Comparison of ENCODE assay signal across 9 cellular contexts in genomic region chr18:63321291-63321690, GRCh38. TPM values are rescaled to one million over a fixed set of nuclear protein-coding genes. Genes with fewer than 3 reads are reported as not detected.
DNase-seq lines count a peak whose midpoint lies in the region; ATAC-seq, FAIRE-seq and TF ChIP-seq lines count a peak whose summit lies in the region.
"Had no signal": no experiment of that assay in that cellular context is flagged by ENCODE, and none has a peak within 500 bp of the region (broad histone marks: within the 10 kb centered on the region; RNA-seq: fewer than 3 reads in every experiment).

No MANE protein-coding gene starts in this region.

- H3K9me3 ChIP-seq in HepG2 (ENCODE audit: low read length) (no peaks in the 10 kb centered on the region), right lobe of liver (no peaks in the 10 kb centered on the region), mucosa of rectum (ENCODE audit: control insufficient read depth in 2 of 2, low read length in 2 of 2) (no peaks in the 10 kb centered on the region)

- H3K79me2 ChIP-seq in HepG2 (ENCODE audit: insufficient read depth, low read length): no peaks in the 10 kb centered on the region

- H3K27me3 ChIP-seq in HepG2 (ENCODE audit: control insufficient read depth in 1 of 2, insufficient read depth in 2 of 2, low read length in 2 of 2) (peaks cover 0 to 26% of the 10 kb centered on the region in 2 experiments; a peak in 4 of 5 replicates), right lobe of liver (peaks cover 0 to 6% of the 10 kb centered on the region in 2 donors), mucosa of rectum (ENCODE audit: control insufficient read depth in 2 of 2, insufficient read depth in 2 of 2, low read length in 2 of 2) (no peaks in the 10 kb centered on the region)

- H3K4me1 Mint-ChIP-seq in activated T-helper 1 cell treated with anti-CD3 and anti-CD28 coated beads, Interleukin-12 subunit alpha, Interleukin-12 subunit beta, Interleukin-2, Interleukin-4 antibody, amounts not matched to agents 30 ng/mL and 10 ng/mL and 1 ng/mL, durations not matched to agents 14 hours and 24 hours and 36 hours (ENCODE audit: low read depth): peaks cover 32% of the 10 kb centered on the region

- no peaks in the 10 kb centered on the region for H3K36me3 ChIP-seq in HepG2 (replicated peaks in 1 of 2; ENCODE audit: control insufficient read depth in 1 of 2, insufficient read depth in 2 of 2, low read length in 2 of 2)
- no peaks in the 10 kb centered on the region for H3K36me3 ChIP-seq in right lobe of liver
- no peaks in the 10 kb centered on the region for H3K36me3 ChIP-seq in mucosa of rectum (ENCODE audit: control insufficient read depth in 2 of 2, insufficient read depth in 2 of 2, low read length in 2 of 2)

- FAIRE-seq in HepG2 (lab: Jason Lieb, UNC): no peak
- FAIRE-seq: islet of Langerhans had no signal

- no peaks in the 10 kb centered on the region for H4K20me1 ChIP-seq in HepG2 (ENCODE audit: insufficient read depth, low read length)

- DNase-seq in HepG2 (ENCODE audit: low spot score): no peak
- no peak for DNase-seq in right lobe of liver
- DNase-seq in activated T-helper 1 cell treated with anti-CD3 and anti-CD28 coated beads, Interleukin-12 subunit alpha, Interleukin-12 subunit beta, Interleukin-2, Interleukin-4 antibody, amounts not matched to agents 30 ng/mL and 10 ng/mL and 1 ng/mL, durations not matched to agents 14 hours and 24 hours and 36 hours (ENCODE audit: low spot score): no peak
- DNase-seq in T1000 (lab: John Stamatoyannopoulos, UW): no peak
- no peak for DNase-seq in caudate nucleus (lab: John Stamatoyannopoulos, UW)
- DNase-seq in SW480 (ENCODE audit: low spot score): no peak

- ATAC-seq in HepG2: no peak
- ATAC-seq in right lobe of liver: no peak
- no peak for ATAC-seq in HG02884 (IDR thresholded peaks at IDR 0.05; ENCODE audit: unreplicated experiment)

- no peak for TF ChIP-seq CTCF in HepG2 (CRISPR knock-in tag; IDR thresholded peaks at IDR 0.05)
- TF ChIP-seq CTCF in right lobe of liver (IDR thresholded peaks at IDR 0.05): no peak

- H3K36me3 Mint-ChIP-seq in activated T-helper 1 cell treated with anti-CD3 and anti-CD28 coated beads, Interleukin-12 subunit alpha, Interleukin-12 subunit beta, Interleukin-2, Interleukin-4 antibody, amounts not matched to agents 30 ng/mL and 10 ng/mL and 1 ng/mL, durations not matched to agents 14 hours and 24 hours and 36 hours (ENCODE audit: low read depth): peaks cover 18% of the 10 kb centered on the region

- TF ChIP-seq RAD21 in HepG2 (CRISPR knock-in tag; IDR thresholded peaks at IDR 0.05): no peak

- peak overlapping the region; percentile 70 for H3K9ac ChIP-seq in HepG2 (ENCODE audit: insufficient read depth, low read depth, low read length)
- peak overlapping the region; percentile 76 to 90 for H3K9ac ChIP-seq in mucosa of rectum (ENCODE audit: low read depth in 1 of 2, low read length in 2 of 2)

- no TSS peak for BruUV-seq in HepG2 (replicated peaks; lab: Mats Ljungman, UMichigan)

- peak overlapping the region; percentile 90 for H3K4me3 Mint-ChIP-seq in activated T-helper 1 cell treated with anti-CD3 and anti-CD28 coated beads, Interleukin-12 subunit alpha, Interleukin-12 subunit beta, Interleukin-2, Interleukin-4 antibody, amounts not matched to agents 30 ng/mL and 10 ng/mL and 1 ng/mL, durations not matched to agents 14 hours and 24 hours and 36 hours

- no peak for TF ChIP-seq EP300 in HepG2 (IDR thresholded peaks at IDR 0.05; ENCODE audit: low read depth in 2 of 2, low read length in 2 of 2)
- no peak for TF ChIP-seq EP300 in HepG2 (CRISPR knock-in tag; IDR thresholded peaks at IDR 0.05; ENCODE audit: borderline replicate concordance)

- H3K27ac ChIP-seq in HepG2 (ENCODE audit: extremely low read length, insufficient read depth, low read length): no peak overlapping the region
- H3K27ac ChIP-seq in right lobe of liver: no peak overlapping the region
- H3K27ac ChIP-seq in mucosa of rectum (ENCODE audit: low read depth in 2 of 2, low read length in 2 of 2): peak overlapping the region in 1 of 2 donors; percentile 85
- no peak overlapping the region for H3K27ac ChIP-seq in caudate nucleus (ENCODE audit: low read depth, low read length)

- H3K4me3 ChIP-seq in HepG2 (replicated peaks in 1 of 3; ENCODE audit: insufficient read depth in 1 of 3, low read depth in 2 of 3, low read length in 3 of 3): peak overlapping the region in 2 of 3 experiments; percentile 67 to 80; a peak in 3 of 6 replicates
- no peak overlapping the region for H3K4me3 ChIP-seq in right lobe of liver
- peak overlapping the region in 1 of 2 donors; percentile 81 for H3K4me3 ChIP-seq in mucosa of rectum (ENCODE audit: low read length in 2 of 2)

- intact Hi-C loops in HepG2 (cut with micrococcal nuclease; ENCODE audit: unreplicated experiment) (loop anchor here (2.0 to 5.0 kb wide), 4 partner anchors 46 to 204 kb away; partner anchors contain the start of genes KDSR and VPS4B), right lobe of liver (cut with DNase I) (loop anchor here (10.0 kb wide), 1 partner anchor 296 kb away; no protein-coding TSS in a partner anchor)
- intact Hi-C loops in activated T-helper 1 cell treated with anti-CD3 and anti-CD28 coated beads, Interleukin-12 subunit alpha, Interleukin-12 subunit beta, Interleukin-2, Interleukin-4 antibody, amounts not matched to agents 30 ng/mL and 10 ng/mL and 1 ng/mL, durations not matched to agents 14 hours and 24 hours and 36 hours (cut with micrococcal nuclease): loop anchor here (5.0 kb wide), 1 partner anchor 604 kb away; the partner anchor contains the start of gene PHLPP1

- TF ChIP-seq POLR2A in HepG2 (IDR thresholded peaks at IDR 0.05; ENCODE audit: insufficient read depth in 1 of 2, low read depth in 2 of 2, low read length in 2 of 2) (no peak), right lobe of liver (IDR thresholded peaks at IDR 0.05) (no peak)

- H2AFZ ChIP-seq in HepG2 (ENCODE audit: low read length): peak overlapping the region; percentile 55

- 56% methylated on average over 9 of the region's 9 CpGs for WGBS in HepG2 (ENCODE audit: low lambda C conversion rate)
- WGBS in right lobe of liver (ENCODE audit: insufficient coverage, low coverage, low lambda C conversion rate, missing lambda C conversion rate): 83% methylated on average over 9 of the region's 9 CpGs

- CTCF ChIA-PET in HepG2 (lab: Yijun Ruan, JAX; ENCODE audit: low intra/inter-chr PET ratio, low total read pairs): no interaction called here

- H3K9me3 Mint-ChIP-seq in activated T-helper 1 cell treated with anti-CD3 and anti-CD28 coated beads, Interleukin-12 subunit alpha, Interleukin-12 subunit beta, Interleukin-2, Interleukin-4 antibody, amounts not matched to agents 30 ng/mL and 10 ng/mL and 1 ng/mL, durations not matched to agents 14 hours and 24 hours and 36 hours: no peaks in the 10 kb centered on the region

- in situ Hi-C loops in HepG2 (cut with HindIII; ENCODE audit: extremely low pct_ligation_motif_present, low pct_unique_long_range_greater_than_20kb): loop anchor here (5.0 kb wide), 1 partner anchor 304 kb away; no protein-coding TSS in a partner anchor

- H3K4me1 ChIP-seq in HepG2 (ENCODE audit: insufficient read depth, low read length): peaks cover 46% of the 10 kb centered on the region
- H3K4me1 ChIP-seq in right lobe of liver: peaks cover 0 to 22% (median 0%) of the 10 kb centered on the region in 4 donors
- peaks cover 13 to 16% of the 10 kb centered on the region in 2 donors for H3K4me1 ChIP-seq in mucosa of rectum (ENCODE audit: control insufficient read depth in 2 of 2, insufficient read depth in 2 of 2, low read length in 2 of 2)

- POLR2A ChIA-PET in HepG2 (lab: Yijun Ruan, JAX): interaction anchor here (1.4 kb wide), 1 partner anchor 46 kb away, joined by 5 read pairs; the partner anchor contains the start of gene KDSR

- H3K27me3 Mint-ChIP-seq in activated T-helper 1 cell treated with anti-CD3 and anti-CD28 coated beads, Interleukin-12 subunit alpha, Interleukin-12 subunit beta, Interleukin-2, Interleukin-4 antibody, amounts not matched to agents 30 ng/mL and 10 ng/mL and 1 ng/mL, durations not matched to agents 14 hours and 24 hours and 36 hours (ENCODE audit: insufficient read depth): no peaks in the 10 kb centered on the region

- peak overlapping the region; percentile 94 for H3K27ac Mint-ChIP-seq in activated T-helper 1 cell treated with anti-CD3 and anti-CD28 coated beads, Interleukin-12 subunit alpha, Interleukin-12 subunit beta, Interleukin-2, Interleukin-4 antibody, amounts not matched to agents 30 ng/mL and 10 ng/mL and 1 ng/mL, durations not matched to agents 14 hours and 24 hours and 36 hours

- peak overlapping the region; percentile 92 for H3K4me2 ChIP-seq in HepG2 (ENCODE audit: low read depth, low read length)

RNA-seq across cellular contexts. Expression of gene BCL2, which starts 1.7 kb away (rescaled TPM):
- total RNA-seq in HepG2 (2016; rRNA removed; fragmentation: Illumina TruSeq; extraction: Trizol): 0.42 and 0.53 TPM in 2 replicates
- total RNA-seq in HepG2 (2016; cell fraction: cytosol; rRNA removed; fragmentation: Illumina TruSeq; extraction: Trizol; ENCODE audit: low read depth): 0.10 and 0.26 TPM in 2 replicates
- total RNA-seq in HepG2 (2016; cell fraction: insoluble cytoplasmic fraction; rRNA removed; fragmentation: Illumina TruSeq; extraction: Trizol): 0.42 and 0.52 TPM in 2 replicates
- 0.40 and 0.48 TPM in 2 replicates for total RNA-seq in HepG2 (2016; cell fraction: membrane; rRNA removed; fragmentation: Illumina TruSeq; extraction: Trizol)
- 0.75 and 0.87 TPM in 2 replicates for total RNA-seq in HepG2 (2016; cell fraction: nucleus; rRNA removed; fragmentation: Illumina TruSeq; extraction: Trizol)
- polyA plus RNA-seq in HepG2 (2011; rRNA removed): 0.07 and 0.08 TPM in 2 replicates
- polyA plus RNA-seq in HepG2 (2011; cell fraction: cytosol; rRNA removed): 0.05 TPM in 2 replicates
- polyA plus RNA-seq in HepG2 (2011; cell fraction: nucleus; rRNA removed): 0.07 and 0.18 TPM in 2 replicates
- 0.09 and 0.17 TPM in 2 replicates for polyA plus RNA-seq in HepG2 (2012)
- polyA plus RNA-seq in HepG2 (2016; cell fraction: cytosol; fragmentation: Illumina TruSeq; extraction: Trizol; ENCODE audit: low read depth): 0.18 and 0.21 TPM in 2 replicates
- polyA plus RNA-seq in HepG2 (2016; cell fraction: insoluble cytoplasmic fraction; fragmentation: Illumina TruSeq; extraction: Trizol; ENCODE audit: low read depth): 0.25 and 0.49 TPM in 2 replicates
- 0.23 and 0.28 TPM in 2 replicates for polyA plus RNA-seq in HepG2 (2016; cell fraction: membrane; fragmentation: Illumina TruSeq; extraction: Trizol; ENCODE audit: low read depth)
- 0.20 and 0.27 TPM in 2 replicates for polyA plus RNA-seq in HepG2 (2016; cell fraction: nucleus; fragmentation: Illumina TruSeq; extraction: Trizol; ENCODE audit: insufficient read depth, low read depth)
- polyA minus RNA-seq in HepG2 (2011; rRNA and poly(A)+ RNA removed; ENCODE audit: low replicate concordance): 0.04 and 5.3 TPM in 2 replicates
- polyA minus RNA-seq in HepG2 (2011; cell fraction: cytosol; rRNA and poly(A)+ RNA removed): 0.09 and 0.10 TPM in 2 replicates
- polyA minus RNA-seq in HepG2 (2011; cell fraction: nucleus; rRNA and poly(A)+ RNA removed): 0.99 and 1.0 TPM in 2 replicates
- total RNA-seq in right lobe of liver: 1 to 10 TPM in 5 of 6 experiments, under 1 TPM in 1; 0.73 to 4.7 (median 2.7) TPM
- total RNA-seq in activated T-helper 1 cell treated with anti-CD3 and anti-CD28 coated beads, Interleukin-12 subunit alpha, Interleukin-12 subunit beta, Interleukin-2, Interleukin-4 antibody, amounts not matched to agents 30 ng/mL and 10 ng/mL and 1 ng/mL, durations not matched to agents 14 hours and 24 hours and 36 hours: 95.9 and 97.1 TPM in 2 replicates

RNA-seq across cellular contexts. Expression of gene KDSR, which starts 45.7 kb away (rescaled TPM):
- 8.2 and 10.4 TPM in 2 replicates for total RNA-seq in HepG2 (2016; rRNA removed; fragmentation: Illumina TruSeq; extraction: Trizol)
- 7.1 and 9.1 TPM in 2 replicates for total RNA-seq in HepG2 (2016; cell fraction: cytosol; rRNA removed; fragmentation: Illumina TruSeq; extraction: Trizol; ENCODE audit: low read depth)
- total RNA-seq in HepG2 (2016; cell fraction: insoluble cytoplasmic fraction; rRNA removed; fragmentation: Illumina TruSeq; extraction: Trizol): 6.9 and 13.0 TPM in 2 replicates
- 13.6 and 14.7 TPM in 2 replicates for total RNA-seq in HepG2 (2016; cell fraction: membrane; rRNA removed; fragmentation: Illumina TruSeq; extraction: Trizol)
- 14.2 and 17.9 TPM in 2 replicates for total RNA-seq in HepG2 (2016; cell fraction: nucleus; rRNA removed; fragmentation: Illumina TruSeq; extraction: Trizol)
- polyA plus RNA-seq in HepG2 (2011; rRNA removed): 20.9 and 25.7 TPM in 2 replicates
- polyA plus RNA-seq in HepG2 (2011; cell fraction: cytosol; rRNA removed): 11.8 and 16.5 TPM in 2 replicates
- polyA plus RNA-seq in HepG2 (2011; cell fraction: nucleus; rRNA removed): 16.8 and 19.6 TPM in 2 replicates
- 20.1 and 21.7 TPM in 2 replicates for polyA plus RNA-seq in HepG2 (2012)
- 5.0 and 5.8 TPM in 2 replicates for polyA plus RNA-seq in HepG2 (2016; cell fraction: cytosol; fragmentation: Illumina TruSeq; extraction: Trizol; ENCODE audit: low read depth)
- polyA plus RNA-seq in HepG2 (2016; cell fraction: insoluble cytoplasmic fraction; fragmentation: Illumina TruSeq; extraction: Trizol; ENCODE audit: low read depth): 7.7 and 9.5 TPM in 2 replicates
- polyA plus RNA-seq in HepG2 (2016; cell fraction: membrane; fragmentation: Illumina TruSeq; extraction: Trizol; ENCODE audit: low read depth): 9.8 and 10.3 TPM in 2 replicates
- 21.4 and 23.5 TPM in 2 replicates for polyA plus RNA-seq in HepG2 (2016; cell fraction: nucleus; fragmentation: Illumina TruSeq; extraction: Trizol; ENCODE audit: insufficient read depth, low read depth)
- polyA minus RNA-seq in HepG2 (2011; rRNA and poly(A)+ RNA removed; ENCODE audit: low replicate concordance): 39.0 and 91.7 TPM in 2 replicates
- polyA minus RNA-seq in HepG2 (2011; cell fraction: cytosol; rRNA and poly(A)+ RNA removed): 16.5 and 24.3 TPM in 2 replicates
- polyA minus RNA-seq in HepG2 (2011; cell fraction: nucleus; rRNA and poly(A)+ RNA removed): 70.9 and 73.0 TPM in 2 replicates
- total RNA-seq in right lobe of liver: 10 to 100 TPM; 32.3 to 67.1 (median 56.1) TPM
- 72.2 and 83.5 TPM in 2 replicates for total RNA-seq in activated T-helper 1 cell treated with anti-CD3 and anti-CD28 coated beads, Interleukin-12 subunit alpha, Interleukin-12 subunit beta, Interleukin-2, Interleukin-4 antibody, amounts not matched to agents 30 ng/mL and 10 ng/mL and 1 ng/mL, durations not matched to agents 14 hours and 24 hours and 36 hours

Comparison
In these comparisons a context has a peak if more than half of its experiments do, and no peak if none do; other contexts are left out.
1. H3K4me3 ChIP-seq: peak in HepG2 (2 of 3); none in right lobe of liver (0 of 3).
2. RNA of gene BCL2, which starts 1.7 kb away (total RNA-seq): 95.9 to 97.1 TPM in activated T-helper 1 cell treated with anti-CD3 and anti-CD28 coated beads, Interleukin-12 subunit alpha, Interleukin-12 subunit beta, Interleukin-2, Interleukin-4 antibody, amounts not matched to agents 30 ng/mL and 10 ng/mL and 1 ng/mL, durations not matched to agents 14 hours and 24 hours and 36 hours; 0.73 to 4.7 TPM in right lobe of liver and 0.10 to 0.87 TPM in HepG2; every median in the first group is over 10 times any median in the second.